Comparison of ENCODE assay signal across 19 cellular contexts in the genomic region with DNA sequence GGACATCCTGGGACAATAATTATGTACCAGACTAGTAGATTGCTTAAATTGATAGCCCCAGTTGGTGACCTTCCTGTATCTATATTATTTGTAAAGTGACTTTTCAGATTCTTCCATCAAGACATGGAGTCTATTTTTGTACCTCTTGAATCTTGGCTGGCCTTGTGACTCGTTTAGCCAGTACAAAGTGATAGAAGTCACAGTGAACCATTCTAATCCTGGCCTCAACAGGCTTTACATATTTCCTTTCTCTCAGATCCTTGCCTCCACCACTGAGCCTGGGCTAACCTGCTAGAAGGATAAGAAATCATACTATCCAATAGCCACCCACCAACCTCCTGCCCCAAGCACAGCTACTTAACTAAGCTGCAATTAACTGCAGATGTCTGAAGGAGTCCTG. TPM values are rescaled to one million over a fixed set of nuclear protein-coding genes. Genes with fewer than 3 reads are reported as not detected.
"Had no signal": no experiment of that assay in that cellular context is flagged by ENCODE, and none has a peak within 500 bp of the region (broad histone marks: within the 10 kb centered on the region; RNA-seq: fewer than 3 reads in every experiment).

No MANE protein-coding gene starts in this region.

- H3K9me3 ChIP-seq: SJCRH30 had no signal

- H3K27ac ChIP-seq: SJCRH30 had no signal

- H3K4me3 ChIP-seq: SJCRH30 had no signal

- H3K4me1 ChIP-seq: SJCRH30 had no signal

- DNase-seq: KBM-7, MV-4-11, NCI-H1048, NCI-H1105, NCI-H1417, NCI-H1436 treated with DMSO at 0.1 percent for 48 hours, NCI-H1694, NCI-H187 treated with DMSO at 0.1 percent for 48 hours, NCI-H2029 treated with DMSO at 0.1 percent for 48 hours, NCI-H2171 treated with DMSO at 0.1 percent for 48 hours, NCI-H510A treated with DMSO at 0.1 percent for 48 hours, NCI-H526, RPMI8226, SHP77 treated with DMSO at 0.1 percent for 48 hours, SJCRH30 had no signal

- H3K36me3 ChIP-seq: SJCRH30 had no signal

- H3K27me3 ChIP-seq: SJCRH30 had no signal

- ATAC-seq: SK-N-SH treated with all-trans-retinoic acid at 6 μM for 48 hours had no signal

RNA-seq across cellular contexts. Expression of gene SLC6A5, which starts 37.5 kb away (rescaled TPM):
- total RNA-seq: HT-29, LHCN-M2, MCF 10A, SJCRH30 had no signal
